In genomic region chr17:81164464-81165245, GRCh38 we compare ENCODE assay signal across 12 cellular contexts. TPM values are rescaled to one million over a fixed set of nuclear protein-coding genes. Genes with fewer than 3 reads are reported as not detected.
A peak's percentile ranks its signal among the peaks of the same experiment; 100 is the strongest.
DNase-seq lines count a peak whose midpoint lies in the region; ATAC-seq and TF ChIP-seq lines count a peak whose summit lies in the region.
"Had no signal": no experiment of that assay in that cellular context is flagged by ENCODE, and none has a peak within 500 bp of the region (broad histone marks: within the 10 kb centered on the region; RNA-seq: fewer than 3 reads in every experiment).

No MANE protein-coding gene starts in this region.

- no peaks in the 10 kb centered on the region for H3K79me2 ChIP-seq in neural cell (replicated peaks; ENCODE audit: insufficient read depth, low read length)

- TF ChIP-seq EP300 in neural cell (conservative IDR thresholded peaks at IDR 0.05; ENCODE audit: poor library complexity, severe bottlenecking): no peak

- H3K9ac ChIP-seq in BLaER1 (0 out of 2 replicates have a peak overlapping the region, but pooled peaks have one; percentile 12), neural cell (ENCODE audit: low read length) (peak overlapping the region; percentile 78)

- no peak overlapping the region for H2AFZ ChIP-seq in neural cell (ENCODE audit: low read depth, low read length)

- no peak for TF ChIP-seq POLR2A in Peyer's patch (IDR thresholded peaks at IDR 0.05)

- peaks cover 89% of the 10 kb centered on the region for H3K4me1 ChIP-seq in BLaER1
- peaks cover 0 to 8% (median 2%) of the 10 kb centered on the region in 4 donors for H3K4me1 ChIP-seq in Peyer's patch

- DNase-seq in NCI-H1694 treated with DMSO at 0.1 percent for 48 hours (lab: John Stamatoyannopoulos, UW): peak; percentile 69
- no peak for DNase-seq in MV-4-11 (lab: John Stamatoyannopoulos, UW)
- no peak for DNase-seq in Peyer's patch
- DNase-seq in GDM1 (lab: John Stamatoyannopoulos, UW): no peak
- DNase-seq: activated effector memory CD4-positive, alpha-beta T cell treated with anti-CD3 and anti-CD28 coated beads, Interleukin-2, amount 50 U/mL, for 16 hours; CD4-positive, CD25-positive, alpha-beta regulatory T cell; small intestine; stimulated activated naive CD4-positive, alpha-beta T cell treated with Interleukin-2 at 50 U/mL for 16 hours had no signal

- H3K9me2 ChIP-seq in neural cell (ENCODE audit: insufficient read depth, low read length): no peaks in the 10 kb centered on the region

- no peak for TF ChIP-seq RAD21 in neural cell (conservative IDR thresholded peaks at IDR 0.05)

- no peaks in the 10 kb centered on the region for H3K9me3 ChIP-seq in BLaER1
- no peaks in the 10 kb centered on the region for H3K9me3 ChIP-seq in neural cell (ENCODE audit: low read length)
- no peaks in the 10 kb centered on the region for H3K9me3 ChIP-seq in Peyer's patch

- H3K4me2 ChIP-seq in BLaER1: peak overlapping the region; percentile 90
- peak overlapping the region; percentile 70 for H3K4me2 ChIP-seq in neural cell (ENCODE audit: low read length)

- H4K20me1 ChIP-seq in BLaER1 (peaks cover 19% of the 10 kb centered on the region), neural cell (ENCODE audit: insufficient read depth) (no peaks in the 10 kb centered on the region)

- ATAC-seq in GM18907 (IDR thresholded peaks at IDR 0.05; ENCODE audit: unreplicated experiment): no peak

- H3K27ac ChIP-seq in BLaER1: peak overlapping the region; percentile 14
- peak overlapping the region; percentile 96 for H3K27ac ChIP-seq in cingulate gyrus (ENCODE audit: low read depth, low read length)
- no peak overlapping the region for H3K27ac ChIP-seq in neural cell (ENCODE audit: low read length)
- no peak overlapping the region for H3K27ac ChIP-seq in Peyer's patch

- peaks cover 73% of the 10 kb centered on the region for H3K27me3 ChIP-seq in BLaER1
- no peaks in the 10 kb centered on the region for H3K27me3 ChIP-seq in neural cell (ENCODE audit: insufficient read depth, low read depth, low read length)
- H3K27me3 ChIP-seq in Peyer's patch: peaks cover 0 to 4% of the 10 kb centered on the region in 2 donors

- TF ChIP-seq CTCF in neural cell (IDR thresholded peaks at IDR 0.05; ENCODE audit: poor library complexity, severe bottlenecking) (no peak), Peyer's patch (IDR thresholded peaks at IDR 0.05) (no peak)

- H3K36me3 ChIP-seq in BLaER1: no peaks in the 10 kb centered on the region
- H3K36me3 ChIP-seq in neural cell (ENCODE audit: insufficient read depth, low read length): no peaks in the 10 kb centered on the region
- H3K36me3 ChIP-seq in Peyer's patch: no peaks in the 10 kb centered on the region

- H3F3A ChIP-seq in neural cell (ENCODE audit: insufficient read depth, low read length, poor library complexity, severe bottlenecking): no peaks in the 10 kb centered on the region

- H3K4me3 ChIP-seq in BLaER1 (peak overlapping the region; percentile 64), neural cell (ENCODE audit: low read length) (peak overlapping the region; percentile 80), Peyer's patch (no peak overlapping the region)

TF ChIP-seq in neural cell, 6 proteins besides CTCF, POLR2A, EP300 and RAD21:
- TF ChIP-seq TAF1 (IDR thresholded peaks at IDR 0.05; ENCODE audit: low read depth) (no peak), MXI1 (conservative IDR thresholded peaks at IDR 0.05; ENCODE audit: poor library complexity, severe bottlenecking) (no peak), EZH2 (IDR thresholded peaks at IDR 0.05; ENCODE audit: borderline replicate concordance, insufficient read depth, low read length, poor library complexity, severe bottlenecking) (no peak), SMC3 (conservative IDR thresholded peaks at IDR 0.05; ENCODE audit: poor library complexity) (no peak), POLR2AphosphoS5 (IDR thresholded peaks at IDR 0.05) (no peak), REST (IDR thresholded peaks at IDR 0.05; ENCODE audit: borderline replicate concordance) (no peak)

RNA-seq across cellular contexts. Expression of gene PVALEF, which starts 0.7 kb away (rescaled TPM):
- polyA plus RNA-seq in neural cell: not detected in 2 replicates
- polyA minus RNA-seq in neural cell: not detected in 2 replicates
- not detected for total RNA-seq in Peyer's patch
- total RNA-seq: CD4-positive, CD25-positive, alpha-beta regulatory T cell had no signal
- polyA plus RNA-seq: CD4-positive, CD25-positive, alpha-beta regulatory T cell; small intestine had no signal

RNA-seq across cellular contexts. Expression of gene AATK, which starts 1.4 kb away (rescaled TPM):
- polyA plus RNA-seq in neural cell: 11.1 and 11.8 TPM in 2 replicates
- polyA minus RNA-seq in neural cell: 12.5 and 12.7 TPM in 2 replicates
- 100 to 1,000 TPM in 3 of 4 donors, 10 to 100 TPM in 1; 23.9 to 190 (median 123) TPM for total RNA-seq in Peyer's patch
- total RNA-seq: CD4-positive, CD25-positive, alpha-beta regulatory T cell had no signal

RNA-seq across cellular contexts. Expression of gene CEP131, which starts 58.1 kb away (rescaled TPM):
- polyA plus RNA-seq in neural cell: 21.3 and 33.0 TPM in 2 replicates
- 25.6 and 32.9 TPM in 2 replicates for polyA minus RNA-seq in neural cell
- 10 to 100 TPM in 2 of 4 donors, 1 to 10 TPM in 2; 3.5 to 77.6 (median 9.8) TPM for total RNA-seq in Peyer's patch

Comparison
In these comparisons a context has a peak if more than half of its experiments do, and no peak if none do; other contexts are left out.
1. H3K27ac ChIP-seq: peak in BLaER1 (single experiment) and cingulate gyrus (single experiment); none in neural cell (single experiment) and Peyer's patch (0 of 4).
2. H3K4me3 ChIP-seq: peak in BLaER1 (single experiment) and neural cell (single experiment); none in Peyer's patch (0 of 4).